ENCODE assay signal across 10 cellular contexts in the genomic region with DNA sequence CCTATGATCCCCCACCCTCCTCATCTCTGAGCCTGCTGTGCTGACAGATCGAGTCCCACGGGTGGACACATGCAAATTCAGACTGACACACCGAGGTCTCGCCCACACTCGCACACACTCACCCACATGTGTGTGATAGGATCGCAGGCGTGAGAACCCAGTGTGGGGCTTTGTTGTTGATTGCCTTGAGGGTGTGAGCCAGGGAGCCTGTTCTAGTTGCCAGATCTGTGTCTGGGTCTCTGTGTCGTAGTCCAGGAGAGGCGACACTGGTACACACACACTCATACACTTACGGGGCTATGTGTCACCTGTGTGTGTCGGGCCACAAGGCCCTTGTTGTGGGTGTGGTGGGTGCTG. TPM values are rescaled to one million over a fixed set of nuclear protein-coding genes. Genes with fewer than 3 reads are reported as not detected.
DNase-seq lines count a peak whose midpoint lies in the region; ATAC-seq and TF ChIP-seq lines count a peak whose summit lies in the region.
"Had no signal": no experiment of that assay in that cellular context is flagged by ENCODE, and none has a peak within 500 bp of the region (broad histone marks: within the 10 kb centered on the region; RNA-seq: fewer than 3 reads in every experiment).

No MANE protein-coding gene starts in this region.

- H3K9ac ChIP-seq in ES-I3 (ENCODE audit: low read depth, low read length), result 0 out of 2 replicates have a peak overlapping the region, but pooled peaks have one; percentile 44
- H3K9ac ChIP-seq in iPS-20b (ENCODE audit: low read depth, low read length), result no peak overlapping the region

- no peaks in the 10 kb centered on the region for H3K9me3 ChIP-seq in ES-I3 (ENCODE audit: control insufficient read depth, insufficient read depth, low read length)
- no peaks in the 10 kb centered on the region for H3K9me3 ChIP-seq in ascending aorta
- no peaks in the 10 kb centered on the region; the same call in 1 of the 2 replicates for H3K9me3 ChIP-seq in iPS-20b (ENCODE audit: insufficient read depth, low read depth, low read length)

- H3K4me3 ChIP-seq in ascending aorta (no peak overlapping the region), iPS-20b (ENCODE audit: low read length) (peak overlapping the region; percentile 41; the same call in 1 of the 2 replicates), skeletal muscle cell (ENCODE audit: low read depth, low read length) (peak overlapping the region; percentile 63)

- ATAC-seq in GM18873 (IDR thresholded peaks at IDR 0.05; ENCODE audit: low FRiP score, unreplicated experiment), result no peak

- H3K4me1 ChIP-seq in ES-I3 (ENCODE audit: insufficient read depth, low read length) (peaks cover 27% of the 10 kb centered on the region), ascending aorta (peaks cover 0 to 21% of the 10 kb centered on the region in 2 donors), iPS-20b (ENCODE audit: insufficient read depth, low read length) (peaks cover 19% of the 10 kb centered on the region)

- intact Hi-C loops in ascending aorta (cut with DNase I), result no loop called here

- DNase-seq in ascending aorta (ENCODE audit: low spot score in 2 of 2) (no peak), skeletal muscle cell (ENCODE audit: low read depth) (no peak), NCI-H1092 (lab: John Stamatoyannopoulos, UW) (no peak), T1000 (lab: John Stamatoyannopoulos, UW) (no peak)
- DNase-seq in activated T-cell treated with anti-CD3 and anti-CD28 coated beads, Interleukin-2, amount 50 U/mL, for 48 hours, result no peak
- DNase-seq: islet precursor cell, SW 1271 had no signal

- H3K27ac ChIP-seq in ascending aorta, result peak overlapping the region; percentile 73
- no peak overlapping the region for H3K27ac ChIP-seq in iPS-20b (ENCODE audit: low read length)

- no peak for TF ChIP-seq CTCF in ascending aorta (IDR thresholded peaks at IDR 0.05)

- H3K27me3 ChIP-seq in ascending aorta (no peaks in the 10 kb centered on the region), iPS-20b (ENCODE audit: insufficient read depth, low read length) (peaks cover 97% of the 10 kb centered on the region)

- H3K36me3 ChIP-seq in ES-I3 (ENCODE audit: insufficient read depth, low read length), result no peaks in the 10 kb centered on the region
- no peaks in the 10 kb centered on the region for H3K36me3 ChIP-seq in ascending aorta
- no peaks in the 10 kb centered on the region for H3K36me3 ChIP-seq in iPS-20b (ENCODE audit: insufficient read depth, low read depth, low read length)

RNA-seq across cellular contexts. Expression of gene EPHB3, which starts 2.0 kb away (rescaled TPM):
- 1.2 TPM for total RNA-seq in ascending aorta

Comparison
In these comparisons a context has a peak if more than half of its experiments do, and no peak if none do; other contexts are left out.
1. H3K4me3 ChIP-seq: peak in iPS-20b (single experiment) and skeletal muscle cell (single experiment); none in ascending aorta (0 of 2).